Comparison of ENCODE assay signal across 6 cellular contexts in the genomic region with DNA sequence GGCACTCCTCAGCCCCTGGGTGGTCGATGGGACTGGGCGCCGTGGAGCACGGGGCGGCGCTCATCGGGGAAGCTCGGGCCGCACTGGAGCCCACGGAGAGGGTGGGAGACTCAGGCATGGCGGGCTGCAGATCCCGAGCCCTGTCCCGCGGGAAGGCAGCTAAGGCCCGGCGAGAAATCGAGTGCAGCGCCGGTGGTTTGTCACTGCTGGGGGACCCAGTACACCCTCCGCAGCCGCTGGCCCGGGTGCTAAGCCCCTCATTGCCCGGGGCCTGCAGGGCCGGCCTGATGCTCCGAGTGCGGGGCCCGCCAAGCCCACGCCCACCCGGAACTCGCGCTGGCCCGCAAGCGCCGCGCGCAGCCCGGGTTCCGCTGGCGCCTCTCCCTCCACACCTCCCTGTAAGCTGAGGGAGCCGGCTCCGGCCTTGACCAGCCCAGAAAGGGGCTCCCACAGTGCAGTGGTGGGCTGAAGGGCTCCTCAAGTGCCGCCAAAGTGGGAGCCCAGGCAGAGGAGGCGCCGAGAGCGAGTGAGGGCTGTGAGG. TPM values are rescaled to one million over a fixed set of nuclear protein-coding genes. Genes with fewer than 3 reads are reported as not detected.
"Had no signal": no experiment of that assay in that cellular context is flagged by ENCODE, and none has a peak within 500 bp of the region (broad histone marks: within the 10 kb centered on the region; RNA-seq: fewer than 3 reads in every experiment).

No MANE protein-coding gene starts in this region.

RNA-seq across cellular contexts. Expression of a gene that starts 34.7 kb away (rescaled TPM):
- total RNA-seq: dermis blood vessel endothelial cell, endodermal cell, endothelial cell of umbilical vein, foreskin keratinocyte, frontal cortex, glomerular endothelial cell had no signal
- polyA plus RNA-seq: endothelial cell of umbilical vein, foreskin keratinocyte had no signal
